ENCODE assay signal across 13 cellular contexts in genomic region chr1:42172394-42173133, GRCh38. TPM values are rescaled to one million over a fixed set of nuclear protein-coding genes. Genes with fewer than 3 reads are reported as not detected.
DNase-seq lines count a peak whose midpoint lies in the region; ATAC-seq and TF ChIP-seq lines count a peak whose summit lies in the region.
"Had no signal": no experiment of that assay in that cellular context is flagged by ENCODE, and none has a peak within 500 bp of the region (broad histone marks: within the 10 kb centered on the region; RNA-seq: fewer than 3 reads in every experiment).

No MANE protein-coding gene starts in this region.

- no peaks in the 10 kb centered on the region for H3K27me3 Mint-ChIP-seq in mesothelial cell of epicardium (ENCODE audit: low read depth)

- peaks cover 12 to 31% (median 18%) of the 10 kb centered on the region in 4 donors for H3K4me1 ChIP-seq in esophagus muscularis mucosa
- peaks cover 31 to 42% of the 10 kb centered on the region in 2 donors for H3K4me1 ChIP-seq in thyroid gland

- H3K27ac Mint-ChIP-seq in mesothelial cell of epicardium: peak overlapping the region; percentile 62

- H3K27ac ChIP-seq in esophagus muscularis mucosa (replicated peaks in 1 of 4) (no peak overlapping the region), thyroid gland (peak overlapping the region; percentile 52 to 73 (median 66))
- H3K27ac ChIP-seq: KMS-11, thoracic aorta had no signal

- DNase-seq in DMS 273 (lab: John Stamatoyannopoulos, UW; ENCODE audit: unreplicated experiment): peak; percentile 58
- no peak for DNase-seq in DMS 273 treated with DMSO at 0.1 percent for 48 hours (lab: John Stamatoyannopoulos, UW)
- peak; percentile 72 for DNase-seq in esophagus muscularis mucosa (ENCODE audit: extremely low spot score)
- no peak for DNase-seq in mesothelial cell of epicardium (ENCODE audit: low spot score in 2 of 2, unreplicated experiment in 2 of 2)
- DNase-seq in thyroid gland: peak; percentile 24 to 27
- no peak for DNase-seq in stimulated activated CD4-positive, alpha-beta T cell treated with anti-CD3 and anti-CD28 coated beads, Interleukin-1b, Interleukin-23, amount 100 ng/mL, for 48 hours
- DNase-seq: NCI-H226 had no signal

- peaks cover 43% of the 10 kb centered on the region for H3K4me1 Mint-ChIP-seq in mesothelial cell of epicardium

- H3K4me3 ChIP-seq in esophagus muscularis mucosa (no peak overlapping the region), thyroid gland (replicated peaks in 1 of 3) (no peak overlapping the region)
- H3K4me3 ChIP-seq: thoracic aorta had no signal

- TF ChIP-seq CTCF in esophagus muscularis mucosa (IDR thresholded peaks at IDR 0.05): no peak
- TF ChIP-seq CTCF in mesothelial cell of epicardium (IDR thresholded peaks at IDR 0.05; ENCODE audit: unreplicated experiment): no peak
- TF ChIP-seq CTCF in thyroid gland (IDR thresholded peaks at IDR 0.05): no peak

- H3K27me3 ChIP-seq in esophagus muscularis mucosa: peaks cover 0 to 22% (median 0%) of the 10 kb centered on the region in 4 donors
- no peaks in the 10 kb centered on the region for H3K27me3 ChIP-seq in thyroid gland

- H3K36me3 Mint-ChIP-seq in mesothelial cell of epicardium: peaks cover 3% of the 10 kb centered on the region

- no peaks in the 10 kb centered on the region for H3K9me3 Mint-ChIP-seq in mesothelial cell of epicardium
- H3K9me3 Mint-ChIP-seq: naive thymus-derived CD8-positive, alpha-beta T cell had no signal

- TF ChIP-seq POLR2A in esophagus muscularis mucosa (IDR thresholded peaks at IDR 0.05; ENCODE audit: low read depth) (no peak), thyroid gland (IDR thresholded peaks at IDR 0.05) (no peak)

- no peaks in the 10 kb centered on the region for H3K36me3 ChIP-seq in esophagus muscularis mucosa
- no peaks in the 10 kb centered on the region for H3K36me3 ChIP-seq in thyroid gland
- H3K36me3 ChIP-seq: thoracic aorta had no signal

- no peaks in the 10 kb centered on the region for H3K9me3 ChIP-seq in esophagus muscularis mucosa
- H3K9me3 ChIP-seq in thyroid gland: no peaks in the 10 kb centered on the region
- H3K9me3 ChIP-seq: thoracic aorta had no signal

- no peak for ATAC-seq in GM19455 (IDR thresholded peaks at IDR 0.05; ENCODE audit: unreplicated experiment)
- no peak for ATAC-seq in GM21515 (IDR thresholded peaks at IDR 0.05; ENCODE audit: unreplicated experiment)

- 71% methylated on average over 15 of the region's 15 CpGs for WGBS in esophagus muscularis mucosa
- WGBS in thyroid gland, 2 donors: 58 to 71% methylated on average over 8 to 15 of the region's 15 CpGs

- intact Hi-C loops in esophagus muscularis mucosa (cut with DNase I) (loop anchor here (5.0 to 10.0 kb wide), 2 partner anchors 282 to 595 kb away; partner anchors contain the start of genes PPCS and ZMYND12), thyroid gland (cut with DNase I) (no loop called here)

- no peak overlapping the region for H3K4me3 Mint-ChIP-seq in mesothelial cell of epicardium
- H3K4me3 Mint-ChIP-seq: naive thymus-derived CD8-positive, alpha-beta T cell had no signal

- TF ChIP-seq EP300 in esophagus muscularis mucosa (IDR thresholded peaks at IDR 0.05): no peak

RNA-seq across cellular contexts. Expression of gene GUCA2A, which starts 8.0 kb away (rescaled TPM):
- total RNA-seq in esophagus muscularis mucosa (not detected), mesothelial cell of epicardium (not detected in 3 replicates), thyroid gland (not detected)
- total RNA-seq: naive thymus-derived CD8-positive, alpha-beta T cell; SK-MEL-5; thoracic aorta had no signal

RNA-seq across cellular contexts. Expression of gene GUCA2B, which starts 19.4 kb away (rescaled TPM):
- total RNA-seq in esophagus muscularis mucosa: not detected
- not detected in 3 replicates for total RNA-seq in mesothelial cell of epicardium
- not detected for total RNA-seq in thyroid gland
- total RNA-seq: naive thymus-derived CD8-positive, alpha-beta T cell; SK-MEL-5; thoracic aorta had no signal

Comparison
In these comparisons a context has a peak if more than half of its experiments do, and no peak if none do; other contexts are left out.
1. DNase-seq: peak in DMS 273 (single experiment), esophagus muscularis mucosa (single experiment) and thyroid gland (2 of 2); none in DMS 273 treated with DMSO at 0.1 percent for 48 hours (single experiment), mesothelial cell of epicardium (0 of 2) and stimulated activated CD4-positive, alpha-beta T cell treated with anti-CD3 and anti-CD28 coated beads, Interleukin-1b, Interleukin-23, amount 100 ng/mL, for 48 hours (single experiment).
2. H3K27ac ChIP-seq: peak in thyroid gland (3 of 3); none in esophagus muscularis mucosa (0 of 4).